Comparison of ENCODE assay signal across 9 cellular contexts in the genomic region with DNA sequence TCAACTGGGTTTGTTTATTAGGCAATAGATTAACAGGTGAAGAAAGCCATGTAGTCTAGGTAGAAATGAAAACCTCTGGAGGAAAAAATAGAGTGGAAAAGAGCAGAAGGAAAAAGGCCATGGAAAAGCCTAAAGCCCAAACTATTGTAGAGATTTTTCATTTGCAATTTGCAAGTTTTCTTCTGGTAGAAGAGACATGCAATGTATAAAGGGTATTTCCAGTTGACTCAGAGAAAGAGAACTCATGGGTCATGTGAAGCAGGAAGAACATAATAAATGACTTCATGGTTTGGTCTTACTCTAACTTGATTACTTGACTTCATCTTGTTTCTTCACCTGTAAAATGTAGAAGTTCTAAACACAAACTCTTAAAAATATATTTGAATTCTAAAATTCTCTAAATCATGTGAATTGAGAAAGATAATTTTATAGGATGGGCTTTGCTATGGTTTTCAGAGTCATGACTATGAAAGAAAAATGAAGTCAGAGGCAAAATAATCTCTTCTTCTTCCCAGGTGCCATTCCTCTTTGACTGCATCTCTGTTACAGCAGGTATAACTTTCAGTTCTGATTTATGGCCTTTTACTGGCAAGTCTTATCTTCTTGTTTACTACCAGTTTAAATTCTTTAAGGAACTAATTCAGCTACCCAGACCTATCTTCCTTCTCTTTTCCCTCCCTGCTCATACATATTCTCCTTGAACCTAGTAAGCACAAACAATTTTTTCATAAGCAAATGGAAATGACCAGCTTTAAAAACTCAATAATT. TPM values are rescaled to one million over a fixed set of nuclear protein-coding genes. Genes with fewer than 3 reads are reported as not detected.
DNase-seq lines count a peak whose midpoint lies in the region; ATAC-seq and TF ChIP-seq lines count a peak whose summit lies in the region.
"Had no signal": no experiment of that assay in that cellular context is flagged by ENCODE, and none has a peak within 500 bp of the region (broad histone marks: within the 10 kb centered on the region; RNA-seq: fewer than 3 reads in every experiment).

No MANE protein-coding gene starts in this region.

- DNase-seq in CD8-positive, alpha-beta T cell: no peak
- DNase-seq in epithelial cell of esophagus (ENCODE audit: low read depth) (peak; percentile 81), NCI-H1105 (lab: John Stamatoyannopoulos, UW) (no peak), right atrium auricular region (ENCODE audit: low spot score) (no peak), epidermal melanocyte (ENCODE audit: insufficient read length, low spot score) (no peak), anterior cingulate cortex (lab: John Stamatoyannopoulos, UW) (no peak)
- DNase-seq: islet precursor cell had no signal

- H3K9me3 Mint-ChIP-seq in CD8-positive, alpha-beta T cell: no peaks in the 10 kb centered on the region

- no peak overlapping the region for H3K4me3 ChIP-seq in CD8-positive, alpha-beta T cell (ENCODE audit: low read depth, low read length)
- no peak overlapping the region for H3K4me3 ChIP-seq in epithelial cell of esophagus (ENCODE audit: low read length)
- no peak overlapping the region for H3K4me3 ChIP-seq in right atrium auricular region

- ATAC-seq in CD8-positive, alpha-beta T cell: peak; percentile 26
- ATAC-seq in GM19452 (IDR thresholded peaks at IDR 0.05; ENCODE audit: unreplicated experiment) (peak; percentile 85), HG03175 (IDR thresholded peaks at IDR 0.05; ENCODE audit: unreplicated experiment) (peak; percentile 79)

- TF ChIP-seq CTCF in CD8-positive, alpha-beta T cell (IDR thresholded peaks at IDR 0.05): no peak
- no peak for TF ChIP-seq CTCF in epithelial cell of esophagus (IDR thresholded peaks at IDR 0.05; ENCODE audit: insufficient read depth, low read depth, low read length, missing control alignments)
- no peak for TF ChIP-seq CTCF in right atrium auricular region (IDR thresholded peaks at IDR 0.05)

- H3K4me1 Mint-ChIP-seq in CD8-positive, alpha-beta T cell (ENCODE audit: low read depth): peaks cover 22% of the 10 kb centered on the region

- H3K36me3 ChIP-seq in CD8-positive, alpha-beta T cell (ENCODE audit: insufficient read depth, low read length): no peaks in the 10 kb centered on the region
- no peaks in the 10 kb centered on the region for H3K36me3 ChIP-seq in right atrium auricular region

- no peak overlapping the region for H3K4me3 Mint-ChIP-seq in CD8-positive, alpha-beta T cell

- H3K4me1 ChIP-seq in CD8-positive, alpha-beta T cell (ENCODE audit: insufficient read depth, low read length): peaks cover 6% of the 10 kb centered on the region
- peaks cover 0 to 9% of the 10 kb centered on the region in 2 donors for H3K4me1 ChIP-seq in right atrium auricular region

- intact Hi-C loops in CD8-positive, alpha-beta T cell (cut with DNase I, micrococcal nuclease): loop anchor here (5.0 to 10.0 kb wide), 2 partner anchors 49 to 121 kb away; a partner anchor contains a TSS

- H3K27ac Mint-ChIP-seq in CD8-positive, alpha-beta T cell: no peak overlapping the region

- H3K36me3 Mint-ChIP-seq in CD8-positive, alpha-beta T cell: no peaks in the 10 kb centered on the region

- no peaks in the 10 kb centered on the region for H3K9me3 ChIP-seq in CD8-positive, alpha-beta T cell (ENCODE audit: low read length)
- no peaks in the 10 kb centered on the region for H3K9me3 ChIP-seq in right atrium auricular region

- no peaks in the 10 kb centered on the region for H3K27me3 Mint-ChIP-seq in CD8-positive, alpha-beta T cell (ENCODE audit: low read depth)

- CTCF ChIA-PET in CD8-positive, alpha-beta T cell (lab: Charles Lee): no interaction called here

- no peaks in the 10 kb centered on the region for H3K27me3 ChIP-seq in CD8-positive, alpha-beta T cell (ENCODE audit: insufficient read depth, low read length)
- H3K27me3 ChIP-seq in right atrium auricular region: no peaks in the 10 kb centered on the region

- H3K27ac ChIP-seq in CD8-positive, alpha-beta T cell (ENCODE audit: low read depth, low read length): no peak overlapping the region
- no peak overlapping the region for H3K27ac ChIP-seq in right atrium auricular region

- POLR2A ChIA-PET in CD8-positive, alpha-beta T cell (lab: Charles Lee): no interaction called here

RNA-seq across cellular contexts. Expression of a gene that starts 47.8 kb away (rescaled TPM):
- not detected for total RNA-seq in CD8-positive, alpha-beta T cell
- not detected for total RNA-seq in right atrium auricular region

Comparison
In these comparisons a context has a peak if more than half of its experiments do, and no peak if none do; other contexts are left out.
1. ATAC-seq: peak in every context shown above with its lines; median percentile 85 in GM19452; 79 in HG03175; 26 in CD8-positive, alpha-beta T cell.